ENCODE assay signal across 1 cellular context in genomic region chr14:68783408-68784297, GRCh38.
TF ChIP-seq lines count a peak whose summit lies in the region.

No MANE protein-coding gene starts in this region.

TF ChIP-seq in IMR-90, 13 proteins besides CTCF, POLR2A, EP300 and RAD21:
- TF ChIP-seq MXI1 (IDR thresholded peaks at IDR 0.05; ENCODE audit: borderline replicate concordance, low read depth, low read length) = no peak
- no peak for TF ChIP-seq FOS (IDR thresholded peaks at IDR 0.05; ENCODE audit: low read depth, low read length)
- TF ChIP-seq CHD1 (IDR thresholded peaks at IDR 0.05; ENCODE audit: low read depth, low read length) = no peak
- TF ChIP-seq, protein P1, sequence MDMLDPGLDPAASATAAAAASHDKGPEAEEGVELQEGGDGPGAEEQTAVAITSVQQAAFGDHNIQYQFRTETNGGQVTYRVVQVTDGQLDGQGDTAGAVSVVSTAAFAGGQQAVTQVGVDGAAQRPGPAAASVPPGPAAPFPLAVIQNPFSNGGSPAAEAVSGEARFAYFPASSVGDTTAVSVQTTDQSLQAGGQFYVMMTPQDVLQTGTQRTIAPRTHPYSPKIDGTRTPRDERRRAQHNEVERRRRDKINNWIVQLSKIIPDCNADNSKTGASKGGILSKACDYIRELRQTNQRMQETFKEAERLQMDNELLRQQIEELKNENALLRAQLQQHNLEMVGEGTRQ (IDR thresholded peaks at IDR 0.05; ENCODE audit: low read depth, low read length) = no peak
